In the genomic region with DNA sequence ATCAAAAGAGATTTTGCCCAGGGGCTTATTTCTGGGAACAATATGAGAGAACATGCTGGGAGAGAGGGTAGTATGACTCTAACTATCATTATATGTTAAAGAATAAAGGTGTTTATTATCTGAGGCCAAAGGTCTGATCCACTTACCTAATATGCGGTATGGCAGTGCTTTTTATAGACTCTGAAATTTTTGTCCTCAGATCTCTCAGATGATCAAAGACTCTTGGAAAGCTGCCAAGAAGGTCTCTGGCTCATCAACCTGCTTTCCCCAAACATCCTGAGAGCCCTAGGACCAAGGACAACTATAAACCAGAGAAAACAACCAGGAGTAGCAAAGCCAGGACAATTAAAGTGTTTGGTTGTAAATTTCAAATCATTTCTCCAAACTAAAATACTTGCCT, we compare ENCODE assay signal across 16 cellular contexts.
DNase-seq lines count a peak whose midpoint lies in the region; ATAC-seq lines count a peak whose summit lies in the region.
"Had no signal": no experiment of that assay in that cellular context is flagged by ENCODE, and none has a peak within 500 bp of the region (broad histone marks: within the 10 kb centered on the region; RNA-seq: fewer than 3 reads in every experiment).

No MANE protein-coding gene starts in this region.

- H3K27ac Mint-ChIP-seq in stimulated activated naive CD8-positive, alpha-beta T cell treated with anti-CD3 and anti-CD28 coated beads, Interleukin-15, Interleukin-2, amounts not matched to agents 100 ng/mL and 50 ng/mL, for 24 hours: peak overlapping the region; percentile 28
- H3K27ac Mint-ChIP-seq in stimulated activated naive CD8-positive, alpha-beta T cell treated with anti-CD3 and anti-CD28 coated beads, Interleukin-15, amount 100 ng/mL, for 72 hours: no peak overlapping the region
- no peak overlapping the region for H3K27ac Mint-ChIP-seq in natural killer cell treated with Interleukin-12 subunit alpha and Interleukin-12 subunit beta and Interleukin-15 and Interleukin-18, amount 100 ng/mL, for 72 hours
- H3K27ac Mint-ChIP-seq in T-helper 2 cell treated with Interferon-gamma antibody and Interleukin-4, amounts not matched to agents 5 μg/mL and 100 μg/mL, for 36 hours: no peak overlapping the region
- H3K27ac Mint-ChIP-seq: brain had no signal

- H3K4me3 Mint-ChIP-seq in stimulated activated naive CD8-positive, alpha-beta T cell treated with anti-CD3 and anti-CD28 coated beads, Interleukin-15, Interleukin-2, amounts not matched to agents 100 ng/mL and 50 ng/mL, for 24 hours: no peak overlapping the region
- no peak overlapping the region for H3K4me3 Mint-ChIP-seq in stimulated activated naive CD8-positive, alpha-beta T cell treated with anti-CD3 and anti-CD28 coated beads, Interleukin-15, amount 100 ng/mL, for 72 hours
- H3K4me3 Mint-ChIP-seq in natural killer cell treated with Interleukin-12 subunit alpha and Interleukin-12 subunit beta and Interleukin-15 and Interleukin-18, amount 100 ng/mL, for 72 hours: no peak overlapping the region
- no peak overlapping the region for H3K4me3 Mint-ChIP-seq in T-helper 2 cell treated with Interferon-gamma antibody and Interleukin-4, amounts not matched to agents 5 μg/mL and 100 μg/mL, for 36 hours
- H3K4me3 Mint-ChIP-seq: brain had no signal

- DNase-seq in stimulated activated naive CD8-positive, alpha-beta T cell treated with anti-CD3 and anti-CD28 coated beads, Interleukin-15, amount 100 ng/mL, for 72 hours: no peak
- DNase-seq in NCI-H345 treated with DMSO at 0.1 percent for 48 hours (lab: John Stamatoyannopoulos, UW; ENCODE audit: unreplicated experiment): peak; percentile 71
- peak; percentile 17 for DNase-seq in cerebellum (ENCODE audit: low spot score)
- no peak for DNase-seq in natural killer cell treated with Interleukin-12 subunit alpha and Interleukin-12 subunit beta and Interleukin-15 and Interleukin-18, amount 100 ng/mL, for 72 hours (ENCODE audit: low spot score)
- no peak for DNase-seq in activated effector memory CD4-positive, alpha-beta T cell treated with anti-CD3 and anti-CD28 coated beads, Interleukin-2, amount 50 U/mL, for 16 hours
- DNase-seq in T-helper 2 cell treated with Interferon-gamma antibody and Interleukin-4, amounts not matched to agents 5 μg/mL and 100 μg/mL, for 36 hours (ENCODE audit: low spot score): no peak
- DNase-seq: activated CD4-positive, alpha-beta T cell treated with anti-CD3 and anti-CD28 coated beads, Interleukin-2, amount 50 U/mL, for 48 hours; glutamatergic neuron; NCI-H1930; Peyer's patch; retina; stimulated activated CD4-positive, alpha-beta T cell treated with anti-CD3 and anti-CD28 coated beads, Interleukin-2, amount 100 ng/mL, for 24 hours; upper lobe of right lung had no signal

- ATAC-seq in stimulated activated naive CD8-positive, alpha-beta T cell treated with anti-CD3 and anti-CD28 coated beads, Interleukin-15, amount 100 ng/mL, for 72 hours: no peak
- ATAC-seq in natural killer cell treated with Interleukin-12 subunit alpha and Interleukin-12 subunit beta and Interleukin-15 and Interleukin-18, amount 100 ng/mL, for 72 hours: no peak
- no peak for ATAC-seq in GM18909 (IDR thresholded peaks at IDR 0.05; ENCODE audit: poor library complexity, unreplicated experiment)
- ATAC-seq: upper lobe of right lung had no signal

- H3K4me1 Mint-ChIP-seq in stimulated activated naive CD8-positive, alpha-beta T cell treated with anti-CD3 and anti-CD28 coated beads, Interleukin-15, Interleukin-2, amounts not matched to agents 100 ng/mL and 50 ng/mL, for 24 hours (ENCODE audit: low read depth): peaks cover 16% of the 10 kb centered on the region
- H3K4me1 Mint-ChIP-seq in stimulated activated naive CD8-positive, alpha-beta T cell treated with anti-CD3 and anti-CD28 coated beads, Interleukin-15, amount 100 ng/mL, for 72 hours: peaks cover 16% of the 10 kb centered on the region
- H3K4me1 Mint-ChIP-seq in natural killer cell treated with Interleukin-12 subunit alpha and Interleukin-12 subunit beta and Interleukin-15 and Interleukin-18, amount 100 ng/mL, for 72 hours (ENCODE audit: low read depth in 2 of 2): no peaks in the 10 kb centered on the region
- peaks cover 6% of the 10 kb centered on the region for H3K4me1 Mint-ChIP-seq in T-helper 2 cell treated with Interferon-gamma antibody and Interleukin-4, amounts not matched to agents 5 μg/mL and 100 μg/mL, for 36 hours (ENCODE audit: low read depth)

- H3K9me3 Mint-ChIP-seq in stimulated activated naive CD8-positive, alpha-beta T cell treated with anti-CD3 and anti-CD28 coated beads, Interleukin-15, Interleukin-2, amounts not matched to agents 100 ng/mL and 50 ng/mL, for 24 hours: peaks cover 7% of the 10 kb centered on the region
- H3K9me3 Mint-ChIP-seq in stimulated activated naive CD8-positive, alpha-beta T cell treated with anti-CD3 and anti-CD28 coated beads, Interleukin-15, amount 100 ng/mL, for 72 hours: peaks cover 8% of the 10 kb centered on the region in 2 donors
- peaks cover 3% of the 10 kb centered on the region for H3K9me3 Mint-ChIP-seq in natural killer cell treated with Interleukin-12 subunit alpha and Interleukin-12 subunit beta and Interleukin-15 and Interleukin-18, amount 100 ng/mL, for 72 hours
- peaks cover 5% of the 10 kb centered on the region for H3K9me3 Mint-ChIP-seq in T-helper 2 cell treated with Interferon-gamma antibody and Interleukin-4, amounts not matched to agents 5 μg/mL and 100 μg/mL, for 36 hours
- H3K9me3 Mint-ChIP-seq: brain had no signal

- H3K36me3 Mint-ChIP-seq in stimulated activated naive CD8-positive, alpha-beta T cell treated with anti-CD3 and anti-CD28 coated beads, Interleukin-15, Interleukin-2, amounts not matched to agents 100 ng/mL and 50 ng/mL, for 24 hours (ENCODE audit: low read depth): no peaks in the 10 kb centered on the region
- no peaks in the 10 kb centered on the region for H3K36me3 Mint-ChIP-seq in natural killer cell treated with Interleukin-12 subunit alpha and Interleukin-12 subunit beta and Interleukin-15 and Interleukin-18, amount 100 ng/mL, for 72 hours
- no peaks in the 10 kb centered on the region for H3K36me3 Mint-ChIP-seq in T-helper 2 cell treated with Interferon-gamma antibody and Interleukin-4, amounts not matched to agents 5 μg/mL and 100 μg/mL, for 36 hours (ENCODE audit: low read depth)
- H3K36me3 Mint-ChIP-seq: brain had no signal

- no peaks in the 10 kb centered on the region for H3K27me3 Mint-ChIP-seq in stimulated activated naive CD8-positive, alpha-beta T cell treated with anti-CD3 and anti-CD28 coated beads, Interleukin-15, Interleukin-2, amounts not matched to agents 100 ng/mL and 50 ng/mL, for 24 hours
- H3K27me3 Mint-ChIP-seq in stimulated activated naive CD8-positive, alpha-beta T cell treated with anti-CD3 and anti-CD28 coated beads, Interleukin-15, amount 100 ng/mL, for 72 hours: no peaks in the 10 kb centered on the region
- H3K27me3 Mint-ChIP-seq in natural killer cell treated with Interleukin-12 subunit alpha and Interleukin-12 subunit beta and Interleukin-15 and Interleukin-18, amount 100 ng/mL, for 72 hours: no peaks in the 10 kb centered on the region
- no peaks in the 10 kb centered on the region for H3K27me3 Mint-ChIP-seq in T-helper 2 cell treated with Interferon-gamma antibody and Interleukin-4, amounts not matched to agents 5 μg/mL and 100 μg/mL, for 36 hours (ENCODE audit: low read depth)
- H3K27me3 Mint-ChIP-seq: brain had no signal

Comparison
In these comparisons a context has a peak if more than half of its experiments do, and no peak if none do; other contexts are left out.
1. DNase-seq: peak in NCI-H345 treated with DMSO at 0.1 percent for 48 hours (single experiment) and cerebellum (single experiment); none in stimulated activated naive CD8-positive, alpha-beta T cell treated with anti-CD3 and anti-CD28 coated beads, Interleukin-15, amount 100 ng/mL, for 72 hours (0 of 2), natural killer cell treated with Interleukin-12 subunit alpha and Interleukin-12 subunit beta and Interleukin-15 and Interleukin-18, amount 100 ng/mL, for 72 hours (single experiment), activated effector memory CD4-positive, alpha-beta T cell treated with anti-CD3 and anti-CD28 coated beads, Interleukin-2, amount 50 U/mL, for 16 hours (single experiment) and T-helper 2 cell treated with Interferon-gamma antibody and Interleukin-4, amounts not matched to agents 5 μg/mL and 100 μg/mL, for 36 hours (single experiment).